In genomic region chr17:75720656-75721462, GRCh38 we compare ENCODE assay signal across 1 cellular context.
TF ChIP-seq lines count a peak whose summit lies in the region.

Gene ITGB4 (plus strand): TSS chr17:75721459. CDS start chr17:75724704, 3,245 bp downstream.

TF ChIP-seq in GM12878, 131 proteins besides CTCF, POLR2A, EP300 and RAD21 (continued from another document):
- TF ChIP-seq ZBTB40 (IDR thresholded peaks at IDR 0.05; ENCODE audit: borderline replicate concordance) (no peak), BCL3 (IDR thresholded peaks at IDR 0.05; ENCODE audit: borderline replicate concordance, insufficient read depth, low read depth, low read length, poor library complexity, severe bottlenecking) (no peak), NFIC (IDR thresholded peaks at IDR 0.05; ENCODE audit: low read depth, low read length) (no peak)
